8 cellular contexts compared by ENCODE assay signal in genomic region chr22:39153220-39153860, GRCh38. TPM values are rescaled to one million over a fixed set of nuclear protein-coding genes. Genes with fewer than 3 reads are reported as not detected.
DNase-seq lines count a peak whose midpoint lies in the region; ATAC-seq and TF ChIP-seq lines count a peak whose summit lies in the region.

No MANE protein-coding gene starts in this region.

- peak overlapping the region; percentile 76 for H3K4me3 Mint-ChIP-seq in activated T-cell treated with anti-CD3 and anti-CD28 coated beads, Interleukin-2, amount 50 U/mL, for 24 hours
- peak overlapping the region; percentile 71 for H3K4me3 Mint-ChIP-seq in WTC11
- peak overlapping the region; percentile 94 for H3K4me3 Mint-ChIP-seq in stimulated activated effector memory CD8-positive, alpha-beta T cell treated with anti-CD3 and anti-CD28 coated beads, Interleukin-12 subunit alpha, Interleukin-12 subunit beta, amount 100 ng/mL, for 72 hours

- H3K9me3 ChIP-seq in right cardiac atrium (ENCODE audit: control insufficient read depth, low read length) = no peaks in the 10 kb centered on the region

- no peak for TF ChIP-seq CTCF in WTC11 (IDR thresholded peaks at IDR 0.05)
- no peak for TF ChIP-seq CTCF in GM13976 (IDR thresholded peaks at IDR 0.05; ENCODE audit: borderline replicate concordance, control extremely low read depth, extremely low read depth, insufficient read depth, missing control alignments)

- peak overlapping the region; percentile 97 for H3K4me3 ChIP-seq in right cardiac atrium (ENCODE audit: low read length)

- POLR2A ChIA-PET in WTC11 (lab: Charles Lee) = interaction anchor here (0.9 to 1.2 kb wide), 2 partner anchors 166 to 281 kb away, joined by 3 to 4 read pairs; partner anchors contain the start of genes CBX6 and RPL3

- 3% methylated on average over 44 of the region's 44 CpGs for WGBS in right cardiac atrium

- peak overlapping the region; percentile 86 for H3K27ac Mint-ChIP-seq in activated T-cell treated with anti-CD3 and anti-CD28 coated beads, Interleukin-2, amount 50 U/mL, for 24 hours
- H3K27ac Mint-ChIP-seq in WTC11 = no peak overlapping the region
- peak overlapping the region; percentile 95 for H3K27ac Mint-ChIP-seq in stimulated activated effector memory CD8-positive, alpha-beta T cell treated with anti-CD3 and anti-CD28 coated beads, Interleukin-12 subunit alpha, Interleukin-12 subunit beta, amount 100 ng/mL, for 72 hours

- DNase-seq in activated T-cell treated with anti-CD3 and anti-CD28 coated beads, Interleukin-2, amount 50 U/mL, for 24 hours = no peak
- no peak for DNase-seq in activated T-cell treated with anti-CD3 and anti-CD28 coated beads, Interleukin-2, amount 50 U/mL, for 48 hours
- no peak for DNase-seq in WTC11 (ENCODE audit: low spot score)
- peak in 1 of 3 donors; percentile 71 for DNase-seq in right cardiac atrium
- no peak for DNase-seq in stimulated activated effector memory CD8-positive, alpha-beta T cell treated with anti-CD3 and anti-CD28 coated beads, Interleukin-12 subunit alpha, Interleukin-12 subunit beta, amount 100 ng/mL, for 72 hours (ENCODE audit: low spot score in 2 of 2)
- no peak for DNase-seq in GM13976 (ENCODE audit: low spot score)
- no peak for DNase-seq in ACHN

- peaks cover 5% of the 10 kb centered on the region for H3K4me1 ChIP-seq in right cardiac atrium (ENCODE audit: control insufficient read depth, insufficient read depth, low read length)

- H3K27me3 Mint-ChIP-seq in activated T-cell treated with anti-CD3 and anti-CD28 coated beads, Interleukin-2, amount 50 U/mL, for 24 hours = peaks cover 14% of the 10 kb centered on the region
- peaks cover 42% of the 10 kb centered on the region for H3K27me3 Mint-ChIP-seq in WTC11 (ENCODE audit: low read depth)

- H3K4me1 Mint-ChIP-seq in activated T-cell treated with anti-CD3 and anti-CD28 coated beads, Interleukin-2, amount 50 U/mL, for 24 hours (ENCODE audit: low read depth) = peaks cover 37% of the 10 kb centered on the region
- H3K4me1 Mint-ChIP-seq in WTC11 = peaks cover 26% of the 10 kb centered on the region
- peaks cover 40% of the 10 kb centered on the region for H3K4me1 Mint-ChIP-seq in stimulated activated effector memory CD8-positive, alpha-beta T cell treated with anti-CD3 and anti-CD28 coated beads, Interleukin-12 subunit alpha, Interleukin-12 subunit beta, amount 100 ng/mL, for 72 hours

- H3K36me3 Mint-ChIP-seq in activated T-cell treated with anti-CD3 and anti-CD28 coated beads, Interleukin-2, amount 50 U/mL, for 24 hours (ENCODE audit: low read depth) = peaks cover 8% of the 10 kb centered on the region
- H3K36me3 Mint-ChIP-seq in WTC11 = no peaks in the 10 kb centered on the region
- H3K36me3 Mint-ChIP-seq in stimulated activated effector memory CD8-positive, alpha-beta T cell treated with anti-CD3 and anti-CD28 coated beads, Interleukin-12 subunit alpha, Interleukin-12 subunit beta, amount 100 ng/mL, for 72 hours = peaks cover 37% of the 10 kb centered on the region

- peak overlapping the region; percentile 95 for H3K27ac ChIP-seq in right cardiac atrium (ENCODE audit: low read length)

- CTCF ChIA-PET in WTC11 (lab: Charles Lee) = interaction anchor here (1.0 to 3.0 kb wide), 6 partner anchors 16 to 283 kb away, joined by 4 to 16 read pairs (median 7); no protein-coding TSS in a partner anchor

- ATAC-seq in WTC11 (peak; percentile 2), right cardiac atrium (peak; percentile 6 to 10), HG03571 (IDR thresholded peaks at IDR 0.05; ENCODE audit: unreplicated experiment) (no peak)
- peak; percentile 2 for ATAC-seq in stimulated activated effector memory CD8-positive, alpha-beta T cell treated with anti-CD3 and anti-CD28 coated beads, Interleukin-12 subunit alpha, Interleukin-12 subunit beta, amount 100 ng/mL, for 72 hours

- H3K27me3 ChIP-seq in right cardiac atrium (ENCODE audit: control insufficient read depth, insufficient read depth) = no peaks in the 10 kb centered on the region

- intact Hi-C loops in right cardiac atrium (cut with DNase I) = no loop called here

- H3K9me3 Mint-ChIP-seq in activated T-cell treated with anti-CD3 and anti-CD28 coated beads, Interleukin-2, amount 50 U/mL, for 24 hours = no peaks in the 10 kb centered on the region
- no peaks in the 10 kb centered on the region for H3K9me3 Mint-ChIP-seq in WTC11
- H3K9me3 Mint-ChIP-seq in stimulated activated effector memory CD8-positive, alpha-beta T cell treated with anti-CD3 and anti-CD28 coated beads, Interleukin-12 subunit alpha, Interleukin-12 subunit beta, amount 100 ng/mL, for 72 hours = no peaks in the 10 kb centered on the region

- in situ Hi-C loops in GM13976 (cut with MboI; ENCODE audit: low sequenced_read_pairs, unreplicated experiment) = loop anchor here (25.0 kb wide), 1 partner anchor 359 kb away; the partner anchor contains the start of genes ATF4 and MIEF1
- in situ Hi-C loops in ACHN (cut with HindIII; ENCODE audit: low pct_ligation_motif_present, low pct_unique_long_range_greater_than_20kb, low sequenced_read_pairs) = no loop called here

TF ChIP-seq in WTC11, 78 proteins besides CTCF, POLR2A, EP300 and RAD21:
- TF ChIP-seq TP53 (CRISPR knock-in tag; IDR thresholded peaks at IDR 0.05) = no peak
- TF ChIP-seq, protein P1, sequence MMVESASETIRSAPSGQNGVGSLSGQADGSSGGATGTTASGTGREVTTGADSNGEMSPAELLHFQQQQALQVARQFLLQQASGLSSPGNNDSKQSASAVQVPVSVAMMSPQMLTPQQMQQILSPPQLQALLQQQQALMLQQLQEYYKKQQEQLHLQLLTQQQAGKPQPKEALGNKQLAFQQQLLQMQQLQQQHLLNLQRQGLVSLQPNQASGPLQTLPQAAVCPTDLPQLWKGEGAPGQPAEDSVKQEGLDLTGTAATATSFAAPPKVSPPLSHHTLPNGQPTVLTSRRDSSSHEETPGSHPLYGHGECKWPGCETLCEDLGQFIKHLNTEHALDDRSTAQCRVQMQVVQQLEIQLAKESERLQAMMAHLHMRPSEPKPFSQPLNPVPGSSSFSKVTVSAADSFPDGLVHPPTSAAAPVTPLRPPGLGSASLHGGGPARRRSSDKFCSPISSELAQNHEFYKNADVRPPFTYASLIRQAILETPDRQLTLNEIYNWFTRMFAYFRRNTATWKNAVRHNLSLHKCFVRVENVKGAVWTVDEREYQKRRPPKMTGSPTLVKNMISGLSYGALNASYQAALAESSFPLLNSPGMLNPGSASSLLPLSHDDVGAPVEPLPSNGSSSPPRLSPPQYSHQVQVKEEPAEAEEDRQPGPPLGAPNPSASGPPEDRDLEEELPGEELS (CRISPR knock-in tag; IDR thresholded peaks at IDR 0.05) = no peak
- 0 out of 2 replicates have a peak, but pooled peaks have one; percentile 37 for TF ChIP-seq IRF1 (CRISPR knock-in tag; IDR thresholded peaks at IDR 0.05)
- TF ChIP-seq, protein P2, sequence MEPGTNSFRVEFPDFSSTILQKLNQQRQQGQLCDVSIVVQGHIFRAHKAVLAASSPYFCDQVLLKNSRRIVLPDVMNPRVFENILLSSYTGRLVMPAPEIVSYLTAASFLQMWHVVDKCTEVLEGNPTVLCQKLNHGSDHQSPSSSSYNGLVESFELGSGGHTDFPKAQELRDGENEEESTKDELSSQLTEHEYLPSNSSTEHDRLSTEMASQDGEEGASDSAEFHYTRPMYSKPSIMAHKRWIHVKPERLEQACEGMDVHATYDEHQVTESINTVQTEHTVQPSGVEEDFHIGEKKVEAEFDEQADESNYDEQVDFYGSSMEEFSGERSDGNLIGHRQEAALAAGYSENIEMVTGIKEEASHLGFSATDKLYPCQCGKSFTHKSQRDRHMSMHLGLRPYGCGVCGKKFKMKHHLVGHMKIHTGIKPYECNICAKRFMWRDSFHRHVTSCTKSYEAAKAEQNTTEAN (CRISPR knock-in tag; IDR thresholded peaks at IDR 0.05) = no peak
- TF ChIP-seq, protein P3, sequence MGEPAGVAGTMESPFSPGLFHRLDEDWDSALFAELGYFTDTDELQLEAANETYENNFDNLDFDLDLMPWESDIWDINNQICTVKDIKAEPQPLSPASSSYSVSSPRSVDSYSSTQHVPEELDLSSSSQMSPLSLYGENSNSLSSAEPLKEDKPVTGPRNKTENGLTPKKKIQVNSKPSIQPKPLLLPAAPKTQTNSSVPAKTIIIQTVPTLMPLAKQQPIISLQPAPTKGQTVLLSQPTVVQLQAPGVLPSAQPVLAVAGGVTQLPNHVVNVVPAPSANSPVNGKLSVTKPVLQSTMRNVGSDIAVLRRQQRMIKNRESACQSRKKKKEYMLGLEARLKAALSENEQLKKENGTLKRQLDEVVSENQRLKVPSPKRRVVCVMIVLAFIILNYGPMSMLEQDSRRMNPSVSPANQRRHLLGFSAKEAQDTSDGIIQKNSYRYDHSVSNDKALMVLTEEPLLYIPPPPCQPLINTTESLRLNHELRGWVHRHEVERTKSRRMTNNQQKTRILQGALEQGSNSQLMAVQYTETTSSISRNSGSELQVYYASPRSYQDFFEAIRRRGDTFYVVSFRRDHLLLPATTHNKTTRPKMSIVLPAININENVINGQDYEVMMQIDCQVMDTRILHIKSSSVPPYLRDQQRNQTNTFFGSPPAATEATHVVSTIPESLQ (CRISPR knock-in tag; IDR thresholded peaks at IDR 0.05) = no peak
- 0 out of 2 replicates have a peak, but pooled peaks have one; percentile 22 for TF ChIP-seq ZNF232 (CRISPR knock-in tag; IDR thresholded peaks at IDR 0.05)
- no peak for TF ChIP-seq ZNF219 (CRISPR knock-in tag; IDR thresholded peaks at IDR 0.05; ENCODE audit: borderline replicate concordance)
- TF ChIP-seq ESRRA (CRISPR knock-in tag; IDR thresholded peaks at IDR 0.05; ENCODE audit: borderline replicate concordance) = no peak
- TF ChIP-seq, protein P4, sequence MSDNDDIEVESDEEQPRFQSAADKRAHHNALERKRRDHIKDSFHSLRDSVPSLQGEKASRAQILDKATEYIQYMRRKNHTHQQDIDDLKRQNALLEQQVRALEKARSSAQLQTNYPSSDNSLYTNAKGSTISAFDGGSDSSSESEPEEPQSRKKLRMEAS (CRISPR knock-in tag; IDR thresholded peaks at IDR 0.05) = 0 out of 2 replicates have a peak, but pooled peaks have one; percentile 47
- peak; percentile 72; the same call in 1 of the 2 replicates for TF ChIP-seq FOXP1 (CRISPR knock-in tag; IDR thresholded peaks at IDR 0.05; ENCODE audit: borderline replicate concordance)
- 0 out of 2 replicates have a peak, but pooled peaks have one; percentile 12 for TF ChIP-seq TEAD1 (CRISPR knock-in tag; IDR thresholded peaks at IDR 0.05)
TF ChIP-seq in WTC11: peak in this region for 5.

RNA-seq across cellular contexts. Expression of gene CBX7, which starts 0.9 kb away (rescaled TPM):
- total RNA-seq in WTC11 (2021) (10.6 to 11.1 TPM (median 10.6 TPM) in 3 replicates), right cardiac atrium (10 to 100 TPM; 68.1 to 97.9 (median 78.7) TPM)
- 69.0 TPM for polyA plus RNA-seq in right cardiac atrium

RNA-seq across cellular contexts. Expression of gene APOBEC3H, which starts 56.3 kb away (rescaled TPM):
- total RNA-seq in WTC11 (2021) (0.42 to 0.80 TPM (median 0.66 TPM) in 3 replicates), right cardiac atrium (under 1 TPM in 1 of 4 donors, not detected in 3; 0.57 TPM)
- 0.25 TPM for polyA plus RNA-seq in right cardiac atrium
